In the genomic region with DNA sequence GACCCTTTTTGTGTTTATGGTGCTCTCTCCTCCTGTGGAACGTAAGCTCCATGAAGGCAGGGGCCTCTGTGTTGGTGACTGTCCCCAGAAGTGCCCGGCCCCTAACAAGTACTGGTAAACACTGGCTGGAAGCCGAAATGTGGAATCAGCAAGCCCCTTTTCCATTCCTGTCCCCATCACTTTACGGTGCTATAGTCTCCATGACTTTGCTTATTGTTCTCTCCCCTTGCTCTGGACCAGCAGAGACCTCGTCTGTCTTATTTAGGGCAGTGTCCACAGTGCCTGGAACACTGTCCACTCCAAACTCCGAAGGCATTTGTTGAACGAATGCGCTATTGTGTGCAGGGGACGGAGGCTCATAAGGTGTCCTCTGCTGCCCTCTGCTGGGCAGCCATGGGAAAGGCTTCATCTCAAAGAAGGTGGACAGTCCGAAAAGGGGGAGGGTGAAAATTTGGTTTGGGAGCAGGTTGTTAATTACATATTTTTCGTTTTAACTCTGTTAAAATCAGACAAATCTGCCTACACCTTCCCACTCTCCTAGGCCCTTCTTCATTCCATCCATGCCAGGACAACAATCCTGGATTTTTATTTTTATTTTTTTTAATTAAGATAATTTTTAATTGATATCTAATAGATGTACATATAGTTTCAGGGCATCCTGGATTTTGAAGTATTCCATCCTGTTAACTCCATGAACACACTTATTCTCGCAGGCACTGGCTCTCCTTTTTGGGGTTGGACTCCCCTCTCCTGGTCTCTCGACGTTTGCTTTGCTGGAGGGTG, we compare ENCODE assay signal across 8 cellular contexts.
DNase-seq lines count a peak whose midpoint lies in the region; ATAC-seq and TF ChIP-seq lines count a peak whose summit lies in the region.

No MANE protein-coding gene starts in this region.

- 31% methylated on average over 14 of the region's 14 CpGs for WGBS in right lobe of liver (ENCODE audit: insufficient coverage, low coverage, low lambda C conversion rate, missing lambda C conversion rate)

- ATAC-seq in HG02798 (IDR thresholded peaks at IDR 0.05; ENCODE audit: poor library complexity, unreplicated experiment) (peak; percentile 77), right lobe of liver (peak; percentile 94 to 98 (median 96)), GM21423 (IDR thresholded peaks at IDR 0.05; ENCODE audit: unreplicated experiment) (no peak)

- DNase-seq in DMS53 (lab: John Stamatoyannopoulos, UW) (peak; percentile 88), NCI-H510A (lab: John Stamatoyannopoulos, UW) (peak; percentile 46), coronary artery (ENCODE audit: low spot score) (no peak), right lobe of liver (peak; percentile 72 to 78 (median 76))
- DNase-seq in activated CD4-positive, alpha-beta T cell treated with anti-CD3 and anti-CD28 coated beads, Interleukin-2, amount 50 U/mL, for 1 hour, result peak; percentile 59
- DNase-seq in stimulated activated CD8-positive, alpha-beta memory T cell treated with anti-CD3 and anti-CD28 coated beads, Interleukin-12 subunit alpha, Interleukin-12 subunit beta, amount 100 ng/mL, for 1 hour (ENCODE audit: low read depth), result peak; percentile 43

- H3K4me3 ChIP-seq in coronary artery (no peak overlapping the region), right lobe of liver (no peak overlapping the region)

- intact Hi-C loops in right lobe of liver (cut with DNase I), result no loop called here

- H3K4me1 ChIP-seq in right lobe of liver, result no peaks in the 10 kb centered on the region

- no peaks in the 10 kb centered on the region for H3K9me3 ChIP-seq in right lobe of liver

- H3K27ac ChIP-seq in coronary artery (no peak overlapping the region), right lobe of liver (no peak overlapping the region)

- peak; percentile 79 for TF ChIP-seq CTCF in coronary artery (IDR thresholded peaks at IDR 0.05)
- TF ChIP-seq CTCF in right lobe of liver (IDR thresholded peaks at IDR 0.05), result peak; percentile 91 to 97 (median 94)

- no peaks in the 10 kb centered on the region for H3K27me3 ChIP-seq in right lobe of liver

- no peaks in the 10 kb centered on the region for H3K36me3 ChIP-seq in right lobe of liver

- no peak for TF ChIP-seq POLR2A in right lobe of liver (IDR thresholded peaks at IDR 0.05)
